Comparison of ENCODE assay signal across 1 cellular context in the genomic region with DNA sequence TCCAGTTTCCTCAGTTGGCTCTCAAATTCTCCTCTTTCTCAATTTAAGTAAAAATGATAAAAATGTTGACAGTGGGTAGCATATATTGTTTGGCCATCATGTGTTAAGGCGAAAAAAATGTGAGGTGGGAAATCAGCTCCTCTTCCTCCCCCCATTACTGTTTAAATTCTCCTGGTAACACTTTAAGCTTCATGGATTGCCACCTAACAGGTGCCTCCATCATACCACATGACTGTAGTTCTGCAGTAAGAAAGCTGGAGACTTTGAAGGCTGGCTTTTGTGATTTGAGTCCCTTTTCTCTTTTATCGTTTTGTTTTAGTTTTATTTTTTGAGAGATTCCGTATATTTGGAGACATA.
TF ChIP-seq lines count a peak whose summit lies in the region.

No MANE protein-coding gene starts in this region.

TF ChIP-seq in GM12878, 131 proteins besides CTCF, POLR2A, EP300 and RAD21 (continued from another document):
- TF ChIP-seq, protein P1, sequence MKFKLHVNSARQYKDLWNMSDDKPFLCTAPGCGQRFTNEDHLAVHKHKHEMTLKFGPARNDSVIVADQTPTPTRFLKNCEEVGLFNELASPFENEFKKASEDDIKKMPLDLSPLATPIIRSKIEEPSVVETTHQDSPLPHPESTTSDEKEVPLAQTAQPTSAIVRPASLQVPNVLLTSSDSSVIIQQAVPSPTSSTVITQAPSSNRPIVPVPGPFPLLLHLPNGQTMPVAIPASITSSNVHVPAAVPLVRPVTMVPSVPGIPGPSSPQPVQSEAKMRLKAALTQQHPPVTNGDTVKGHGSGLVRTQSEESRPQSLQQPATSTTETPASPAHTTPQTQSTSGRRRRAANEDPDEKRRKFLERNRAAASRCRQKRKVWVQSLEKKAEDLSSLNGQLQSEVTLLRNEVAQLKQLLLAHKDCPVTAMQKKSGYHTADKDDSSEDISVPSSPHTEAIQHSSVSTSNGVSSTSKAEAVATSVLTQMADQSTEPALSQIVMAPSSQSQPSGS (IDR thresholded peaks at IDR 0.05; ENCODE audit: low read length) = peak; percentile 36
- TF ChIP-seq, protein P2, sequence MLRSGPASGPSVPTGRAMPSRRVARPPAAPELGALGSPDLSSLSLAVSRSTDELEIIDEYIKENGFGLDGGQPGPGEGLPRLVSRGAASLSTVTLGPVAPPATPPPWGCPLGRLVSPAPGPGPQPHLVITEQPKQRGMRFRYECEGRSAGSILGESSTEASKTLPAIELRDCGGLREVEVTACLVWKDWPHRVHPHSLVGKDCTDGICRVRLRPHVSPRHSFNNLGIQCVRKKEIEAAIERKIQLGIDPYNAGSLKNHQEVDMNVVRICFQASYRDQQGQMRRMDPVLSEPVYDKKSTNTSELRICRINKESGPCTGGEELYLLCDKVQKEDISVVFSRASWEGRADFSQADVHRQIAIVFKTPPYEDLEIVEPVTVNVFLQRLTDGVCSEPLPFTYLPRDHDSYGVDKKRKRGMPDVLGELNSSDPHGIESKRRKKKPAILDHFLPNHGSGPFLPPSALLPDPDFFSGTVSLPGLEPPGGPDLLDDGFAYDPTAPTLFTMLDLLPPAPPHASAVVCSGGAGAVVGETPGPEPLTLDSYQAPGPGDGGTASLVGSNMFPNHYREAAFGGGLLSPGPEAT (IDR thresholded peaks at IDR 0.05; ENCODE audit: low read depth) = 0 out of 2 replicates have a peak, but pooled peaks have one; percentile 12
- TF ChIP-seq RAD51 (IDR thresholded peaks at IDR 0.05) (peak; percentile 63), IRF4 (IDR thresholded peaks at IDR 0.05; ENCODE audit: low read depth, low read length) (no peak), FOXK2 (IDR thresholded peaks at IDR 0.05) (no peak)
